8 cellular contexts compared by ENCODE assay signal in genomic region chr7:104982773-104983619, GRCh38. TPM values are rescaled to one million over a fixed set of nuclear protein-coding genes. Genes with fewer than 3 reads are reported as not detected.
A peak's percentile ranks its signal among the peaks of the same experiment; 100 is the strongest.
DNase-seq lines count a peak whose midpoint lies in the region; ATAC-seq and TF ChIP-seq lines count a peak whose summit lies in the region.

No MANE protein-coding gene starts in this region.

- TF ChIP-seq CTCF in ascending aorta (IDR thresholded peaks at IDR 0.05) (no peak), right lobe of liver (IDR thresholded peaks at IDR 0.05) (no peak), transverse colon (IDR thresholded peaks at IDR 0.05) (no peak)

- WGBS in right lobe of liver (ENCODE audit: insufficient coverage, low coverage, low lambda C conversion rate, missing lambda C conversion rate) = 41% methylated on average over 14 of the region's 15 CpGs
- 18% methylated on average over 14 to 15 of the region's 15 CpGs for WGBS in transverse colon (ENCODE audit: low coverage in 1 of 2), 2 donors

- intact Hi-C loops in ascending aorta (cut with DNase I) = loop anchor here (1.0 to 10.0 kb wide), 7 partner anchors 31 to 1302 kb away; partner anchors contain the start of genes KMT2E, NAMPT and RINT1
- intact Hi-C loops in right lobe of liver (cut with DNase I) = no loop called here
- intact Hi-C loops in transverse colon (cut with DNase I; ENCODE audit: low total_unique reads) = loop anchor here (5.0 kb wide), 1 partner anchor 34 kb away; no protein-coding TSS in a partner anchor

- no peak for TF ChIP-seq EP300 in transverse colon (IDR thresholded peaks at IDR 0.05; ENCODE audit: low read depth)

- no peaks in the 10 kb centered on the region for H3K27me3 ChIP-seq in ascending aorta
- H3K27me3 ChIP-seq in right lobe of liver = no peaks in the 10 kb centered on the region
- H3K27me3 ChIP-seq in transverse colon = no peaks in the 10 kb centered on the region

- no peak for ATAC-seq in right lobe of liver

- peaks cover 6 to 48% of the 10 kb centered on the region in 2 donors for H3K4me1 ChIP-seq in ascending aorta
- H3K4me1 ChIP-seq in right lobe of liver = peaks cover 0 to 32% (median 7%) of the 10 kb centered on the region in 4 donors
- peaks cover 36 to 71% (median 53%) of the 10 kb centered on the region in 4 donors for H3K4me1 ChIP-seq in transverse colon

- H3K9me3 ChIP-seq in ascending aorta = no peaks in the 10 kb centered on the region
- no peaks in the 10 kb centered on the region for H3K9me3 ChIP-seq in right lobe of liver
- H3K9me3 ChIP-seq in transverse colon = no peaks in the 10 kb centered on the region

- H3K36me3 ChIP-seq in ascending aorta (no peaks in the 10 kb centered on the region), right lobe of liver (no peaks in the 10 kb centered on the region), transverse colon (no peaks in the 10 kb centered on the region)

- in situ Hi-C loops in G401 (cut with HindIII; ENCODE audit: low sequenced_read_pairs) (no loop called here), transverse colon (cut with MboI; ENCODE audit: low pct_ligation_motif_present in 1 of 4, low pct_unique_long_range_greater_than_20kb in 1 of 4, low sequenced_read_pairs in 3 of 4) (no loop called here)

- H3K4me3 ChIP-seq in ascending aorta (peak overlapping the region; percentile 65 to 69), right lobe of liver (peak overlapping the region; percentile 45 to 74 (median 59)), transverse colon (peak overlapping the region; percentile 24 to 63 (median 59))

- DNase-seq in G401 (ENCODE audit: low spot score) (peak; percentile 59), NCI-H146 (lab: John Stamatoyannopoulos, UW) (peak; percentile 73), ascending aorta (ENCODE audit: low spot score in 2 of 2) (no peak), right lobe of liver (no peak), transverse colon (no peak), OCI-M1 (lab: John Stamatoyannopoulos, UW) (no peak)
- DNase-seq in effector CD4-positive, alpha-beta T cell = no peak
- DNase-seq in activated CD4-positive, alpha-beta T cell treated with anti-CD3 and anti-CD28 coated beads, Interleukin-2, amount 50 U/mL, for 4 hours = no peak

- H3K27ac ChIP-seq in ascending aorta = peak overlapping the region; percentile 91 to 98
- peak overlapping the region; percentile 87 to 92 (median 90) for H3K27ac ChIP-seq in right lobe of liver
- H3K27ac ChIP-seq in transverse colon = peak overlapping the region in 3 of 4 donors; percentile 95 to 99 (median 98)

- TF ChIP-seq POLR2A in right lobe of liver (IDR thresholded peaks at IDR 0.05) = no peak
- TF ChIP-seq POLR2A in transverse colon (IDR thresholded peaks at IDR 0.05) = no peak

RNA-seq across cellular contexts. Expression of gene KMT2E, which starts 31.0 kb away (rescaled TPM):
- 15.3 and 29.9 TPM in 2 replicates for total RNA-seq in G401 (2014; rRNA removed; shearing (Covaris generic))
- 43.0 TPM for total RNA-seq in ascending aorta
- total RNA-seq in right lobe of liver = 10 to 100 TPM; 21.6 to 31.6 (median 25.3) TPM
- 100 to 1,000 TPM in 3 of 4 donors, 10 to 100 TPM in 1; 86.8 to 362 (median 178) TPM for total RNA-seq in transverse colon

Comparison
In these comparisons a context has a peak if more than half of its experiments do, and no peak if none do; other contexts are left out.
1. DNase-seq: peak in G401 (single experiment) and NCI-H146 (single experiment); none in ascending aorta (0 of 2), right lobe of liver (0 of 3), transverse colon (single experiment), OCI-M1 (single experiment), effector CD4-positive, alpha-beta T cell (single experiment) and activated CD4-positive, alpha-beta T cell treated with anti-CD3 and anti-CD28 coated beads, Interleukin-2, amount 50 U/mL, for 4 hours (0 of 2).
2. intact Hi-C loops: an anchor here in ascending aorta (1.0 to 10.0 kb wide) and transverse colon (5.0 kb wide); none called in right lobe of liver.
3. Peak in every context shown above with its lines, with median percentiles within 50 percentile points of each other: H3K27ac ChIP-seq and H3K4me3 ChIP-seq.